ENCODE assay signal across 9 cellular contexts in the genomic region with DNA sequence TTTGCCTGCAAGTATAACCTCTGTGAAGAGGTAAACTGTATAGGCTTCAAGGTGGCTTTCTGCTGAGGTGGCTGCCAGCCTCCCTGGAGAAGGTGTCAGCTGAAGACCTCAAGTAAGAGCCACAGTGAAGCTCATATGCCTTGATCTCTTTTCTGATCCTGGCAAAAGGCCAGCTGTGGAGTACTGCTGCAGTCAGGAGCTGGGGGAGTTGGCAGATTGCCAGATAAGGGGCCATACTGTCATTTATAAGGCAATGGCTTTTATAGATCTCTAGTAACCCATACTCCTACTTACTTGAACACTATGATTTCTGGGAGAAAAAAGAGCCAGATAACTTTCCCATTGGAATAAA. TPM values are rescaled to one million over a fixed set of nuclear protein-coding genes. Genes with fewer than 3 reads are reported as not detected.
DNase-seq lines count a peak whose midpoint lies in the region; ATAC-seq and TF ChIP-seq lines count a peak whose summit lies in the region.
"Had no signal": no experiment of that assay in that cellular context is flagged by ENCODE, and none has a peak within 500 bp of the region (broad histone marks: within the 10 kb centered on the region; RNA-seq: fewer than 3 reads in every experiment).

No MANE protein-coding gene starts in this region.

- no peak overlapping the region for H3K4me3 Mint-ChIP-seq in activated T-helper 2 cell treated with anti-CD3 and anti-CD28 coated beads, Interferon-gamma antibody, Interleukin-2, Interleukin-4, amounts not matched to agents 10 μg/mL and 5 μg/mL and 100 μg/mL, durations not matched to agents 14 hours and 24 hours and 36 hours (ENCODE audit: low read depth)
- H3K4me3 Mint-ChIP-seq: memory B cell had no signal

- DNase-seq in HEK293T (ENCODE audit: extremely low spot score), result peak; percentile 74
- DNase-seq in NCI-H748 treated with DMSO at 0.1 percent for 48 hours (lab: John Stamatoyannopoulos, UW), result peak; percentile 85
- no peak for DNase-seq in activated T-helper 2 cell treated with anti-CD3 and anti-CD28 coated beads, Interferon-gamma antibody, Interleukin-2, Interleukin-4, amounts not matched to agents 10 μg/mL and 5 μg/mL and 100 μg/mL, durations not matched to agents 14 hours and 24 hours and 36 hours (ENCODE audit: low spot score)
- DNase-seq in HCEC 1CT, result no peak
- no peak for DNase-seq in Right ventricle myocardium superior

- H3K4me2 ChIP-seq in skeletal muscle satellite cell (ENCODE audit: low read length), result peak overlapping the region; percentile 8

- no peaks in the 10 kb centered on the region for H3K36me3 ChIP-seq in skeletal muscle satellite cell (ENCODE audit: insufficient read depth, low read length)

- CTCF ChIA-PET in HEK293T (lab: Yijun Ruan, JAX), result no interaction called here

- H3K9me3 ChIP-seq in skeletal muscle satellite cell (replicated peaks; ENCODE audit: low read length), result no peaks in the 10 kb centered on the region

- intact Hi-C loops in activated T-helper 2 cell treated with anti-CD3 and anti-CD28 coated beads, Interferon-gamma antibody, Interleukin-2, Interleukin-4, amounts not matched to agents 10 μg/mL and 5 μg/mL and 100 μg/mL, durations not matched to agents 14 hours and 24 hours and 36 hours (cut with micrococcal nuclease), result no loop called here
- intact Hi-C loops in Right ventricle myocardium superior (cut with DNase I), result loop anchor here (10.0 kb wide), 1 partner anchor 115 kb away; no protein-coding TSS in a partner anchor

- POLR2A ChIA-PET in HEK293T (lab: Yijun Ruan, JAX), result interaction anchor here (1.1 kb wide), 1 partner anchor 9 kb away, joined by 7 read pairs; a partner anchor contains a TSS

- ATAC-seq in GM19455 (IDR thresholded peaks at IDR 0.05; ENCODE audit: unreplicated experiment) (no peak), Right ventricle myocardium superior (ENCODE audit: poor library complexity) (no peak), GM18861 (IDR thresholded peaks at IDR 0.05; ENCODE audit: unreplicated experiment) (no peak)

- H3K9ac ChIP-seq in skeletal muscle satellite cell (ENCODE audit: low read depth, low read length), result no peak overlapping the region

- no peaks in the 10 kb centered on the region for H3K9me3 Mint-ChIP-seq in activated T-helper 2 cell treated with anti-CD3 and anti-CD28 coated beads, Interferon-gamma antibody, Interleukin-2, Interleukin-4, amounts not matched to agents 10 μg/mL and 5 μg/mL and 100 μg/mL, durations not matched to agents 14 hours and 24 hours and 36 hours
- H3K9me3 Mint-ChIP-seq: memory B cell had no signal

- H3K27me3 Mint-ChIP-seq in activated T-helper 2 cell treated with anti-CD3 and anti-CD28 coated beads, Interferon-gamma antibody, Interleukin-2, Interleukin-4, amounts not matched to agents 10 μg/mL and 5 μg/mL and 100 μg/mL, durations not matched to agents 14 hours and 24 hours and 36 hours (ENCODE audit: low read depth), result no peaks in the 10 kb centered on the region
- H3K27me3 Mint-ChIP-seq: memory B cell had no signal

- H3K4me1 ChIP-seq in skeletal muscle satellite cell (ENCODE audit: control insufficient read depth, insufficient read depth, low read length), result peaks cover 15% of the 10 kb centered on the region

- H3K4me3 ChIP-seq in skeletal muscle satellite cell (ENCODE audit: low read length), result no peak overlapping the region

- H3K27me3 ChIP-seq in skeletal muscle satellite cell (ENCODE audit: control insufficient read depth, insufficient read depth, low read length), result no peaks in the 10 kb centered on the region

- H3K36me3 Mint-ChIP-seq in activated T-helper 2 cell treated with anti-CD3 and anti-CD28 coated beads, Interferon-gamma antibody, Interleukin-2, Interleukin-4, amounts not matched to agents 10 μg/mL and 5 μg/mL and 100 μg/mL, durations not matched to agents 14 hours and 24 hours and 36 hours (ENCODE audit: low read depth), result peaks cover 44% of the 10 kb centered on the region

- peak overlapping the region; percentile 74 for H3K27ac Mint-ChIP-seq in activated T-helper 2 cell treated with anti-CD3 and anti-CD28 coated beads, Interferon-gamma antibody, Interleukin-2, Interleukin-4, amounts not matched to agents 10 μg/mL and 5 μg/mL and 100 μg/mL, durations not matched to agents 14 hours and 24 hours and 36 hours
- H3K27ac Mint-ChIP-seq: memory B cell had no signal

- peaks cover 55% of the 10 kb centered on the region for H3K4me1 Mint-ChIP-seq in activated T-helper 2 cell treated with anti-CD3 and anti-CD28 coated beads, Interferon-gamma antibody, Interleukin-2, Interleukin-4, amounts not matched to agents 10 μg/mL and 5 μg/mL and 100 μg/mL, durations not matched to agents 14 hours and 24 hours and 36 hours (ENCODE audit: low read depth)

TF ChIP-seq in HEK293T, 16 proteins besides CTCF, POLR2A, EP300 and RAD21:
- TF ChIP-seq, protein P1, sequence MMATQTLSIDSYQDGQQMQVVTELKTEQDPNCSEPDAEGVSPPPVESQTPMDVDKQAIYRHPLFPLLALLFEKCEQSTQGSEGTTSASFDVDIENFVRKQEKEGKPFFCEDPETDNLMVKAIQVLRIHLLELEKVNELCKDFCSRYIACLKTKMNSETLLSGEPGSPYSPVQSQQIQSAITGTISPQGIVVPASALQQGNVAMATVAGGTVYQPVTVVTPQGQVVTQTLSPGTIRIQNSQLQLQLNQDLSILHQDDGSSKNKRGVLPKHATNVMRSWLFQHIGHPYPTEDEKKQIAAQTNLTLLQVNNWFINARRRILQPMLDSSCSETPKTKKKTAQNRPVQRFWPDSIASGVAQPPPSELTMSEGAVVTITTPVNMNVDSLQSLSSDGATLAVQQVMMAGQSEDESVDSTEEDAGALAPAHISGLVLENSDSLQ (IDR thresholded peaks at IDR 0.05), result peak; percentile 34; the same call in 1 of the 2 replicates
- TF ChIP-seq FOXA1 (IDR thresholded peaks at IDR 0.05) (no peak), SP1 (IDR thresholded peaks at IDR 0.05) (no peak), ARNT (IDR thresholded peaks at IDR 0.05) (no peak), L3MBTL2 (conservative IDR thresholded peaks at IDR 0.05) (0 out of 2 replicates have a peak, but pooled peaks have one; percentile 19), ELF4 (IDR thresholded peaks at IDR 0.05) (no peak), HDGF (IDR thresholded peaks at IDR 0.05; ENCODE audit: borderline replicate concordance) (0 out of 2 replicates have a peak, but pooled peaks have one; percentile 53)

RNA-seq across cellular contexts. Expression of a gene that starts 8.8 kb away (rescaled TPM):
- total RNA-seq in activated T-helper 2 cell treated with anti-CD3 and anti-CD28 coated beads, Interferon-gamma antibody, Interleukin-2, Interleukin-4, amounts not matched to agents 10 μg/mL and 5 μg/mL and 100 μg/mL, durations not matched to agents 14 hours and 24 hours and 36 hours, result 34.2 and 36.7 TPM in 2 replicates
- 10.0 and 16.5 TPM in 2 replicates for total RNA-seq in skeletal muscle satellite cell (2012; rRNA removed)
- 17.6 TPM for total RNA-seq in Right ventricle myocardium superior

Comparison
In these comparisons a context has a peak if more than half of its experiments do, and no peak if none do; other contexts are left out.
1. DNase-seq: peak in HEK293T (single experiment) and NCI-H748 treated with DMSO at 0.1 percent for 48 hours (single experiment); none in activated T-helper 2 cell treated with anti-CD3 and anti-CD28 coated beads, Interferon-gamma antibody, Interleukin-2, Interleukin-4, amounts not matched to agents 10 μg/mL and 5 μg/mL and 100 μg/mL, durations not matched to agents 14 hours and 24 hours and 36 hours (single experiment), HCEC 1CT (single experiment) and Right ventricle myocardium superior (single experiment).